ENCODE assay signal across 9 cellular contexts in genomic region chr3:149812165-149812605, GRCh38. TPM values are rescaled to one million over a fixed set of nuclear protein-coding genes. Genes with fewer than 3 reads are reported as not detected.
A peak's percentile ranks its signal among the peaks of the same experiment; 100 is the strongest.
DNase-seq lines count a peak whose midpoint lies in the region; ATAC-seq, FAIRE-seq and TF ChIP-seq lines count a peak whose summit lies in the region.
"Had no signal": no experiment of that assay in that cellular context is flagged by ENCODE, and none has a peak within 500 bp of the region (broad histone marks: within the 10 kb centered on the region; RNA-seq: fewer than 3 reads in every experiment).

No MANE protein-coding gene starts in this region.

- H3K27me3 Mint-ChIP-seq in activated naive CD4-positive, alpha-beta T cell treated with anti-CD3 and anti-CD28 coated beads for 36 hours (ENCODE audit: low read depth), result peaks cover 2% of the 10 kb centered on the region
- no peaks in the 10 kb centered on the region for H3K27me3 Mint-ChIP-seq in memory B cell

- peaks cover 44% of the 10 kb centered on the region for H3K79me2 ChIP-seq in GM12878 (ENCODE audit: control insufficient read depth, insufficient read depth, low read length)

- peak overlapping the region; percentile 99 for H3K27ac Mint-ChIP-seq in activated naive CD4-positive, alpha-beta T cell treated with anti-CD3 and anti-CD28 coated beads for 36 hours
- peak overlapping the region; percentile 98 for H3K27ac Mint-ChIP-seq in memory B cell

- H4K20me1 ChIP-seq in GM12878 (ENCODE audit: control insufficient read depth, insufficient read depth), result no peaks in the 10 kb centered on the region

- no peak for TF ChIP-seq POLR2A in GM12878 (IDR thresholded peaks at IDR 0.05; ENCODE audit: low read depth, low read length)
- no peak for TF ChIP-seq POLR2A in upper lobe of left lung (IDR thresholded peaks at IDR 0.05)

- no peak for TF ChIP-seq EP300 in GM12878 (IDR thresholded peaks at IDR 0.05; ENCODE audit: borderline replicate concordance in 1 of 2, control insufficient read depth in 1 of 2, low read depth in 2 of 2, low read length in 2 of 2)
- no peak for TF ChIP-seq EP300 in upper lobe of left lung (IDR thresholded peaks at IDR 0.05)

- H3K4me3 Mint-ChIP-seq in activated naive CD4-positive, alpha-beta T cell treated with anti-CD3 and anti-CD28 coated beads for 36 hours, result peak overlapping the region; percentile 97
- H3K4me3 Mint-ChIP-seq in memory B cell, result peak overlapping the region; percentile 100

- peaks cover 8% of the 10 kb centered on the region for H3K36me3 Mint-ChIP-seq in activated naive CD4-positive, alpha-beta T cell treated with anti-CD3 and anti-CD28 coated beads for 36 hours (ENCODE audit: low read depth)
- H3K36me3 Mint-ChIP-seq in memory B cell, result peaks cover 3% of the 10 kb centered on the region

- H3K9me3 ChIP-seq in GM12878 (replicated peaks; ENCODE audit: control insufficient read depth, insufficient read depth, low read length) (no peaks in the 10 kb centered on the region), upper lobe of left lung (no peaks in the 10 kb centered on the region)

- peak overlapping the region; percentile 99 for H2AFZ ChIP-seq in GM12878 (ENCODE audit: control insufficient read depth, low read depth, low read length)

- no peak for DNase-seq in activated naive CD4-positive, alpha-beta T cell treated with anti-CD3 and anti-CD28 coated beads for 36 hours
- no peak for DNase-seq in activated naive CD4-positive, alpha-beta T cell treated with Interleukin-2 at 50 U/mL for 16 hours
- DNase-seq in GM12878 (ENCODE audit: low read depth, low spot score) (no peak), memory B cell (ENCODE audit: low spot score in 2 of 2) (no peak), upper lobe of left lung (no peak), NCI-H526 treated with DMSO at 0.1 percent for 48 hours (lab: John Stamatoyannopoulos, UW) (no peak), mesenteric fat pad (ENCODE audit: low spot score) (no peak), GM13977 (ENCODE audit: low spot score) (no peak)

- H3K36me3 ChIP-seq in GM12878 (ENCODE audit: control insufficient read depth in 2 of 2, insufficient read depth in 2 of 2, low read length in 1 of 2) (no peaks in the 10 kb centered on the region), upper lobe of left lung (no peaks in the 10 kb centered on the region)

- H3K4me2 ChIP-seq in GM12878 (ENCODE audit: control insufficient read depth, insufficient read depth), result peak overlapping the region; percentile 88

- H3K4me1 ChIP-seq in GM12878 (ENCODE audit: control insufficient read depth, insufficient read depth, low read length) (no peaks in the 10 kb centered on the region), upper lobe of left lung (peaks cover 25 to 38% (median 30%) of the 10 kb centered on the region in 4 donors)

- TF ChIP-seq CTCF in GM12878 (IDR thresholded peaks at IDR 0.05 in 2 of 3, conservative IDR thresholded peaks at IDR 0.05 in 1 of 3; ENCODE audit: control insufficient read depth in 2 of 3, extremely low read depth in 1 of 3, insufficient read depth in 1 of 3, low read depth in 3 of 3, low read length in 3 of 3), result no peak
- no peak for TF ChIP-seq CTCF in upper lobe of left lung (IDR thresholded peaks at IDR 0.05)
- no peak for TF ChIP-seq CTCF in GM13977 (IDR thresholded peaks at IDR 0.05; ENCODE audit: extremely low read depth, insufficient read depth, missing control alignments)

- H3K27ac ChIP-seq in GM12878 (ENCODE audit: control insufficient read depth, insufficient read depth) (peak overlapping the region; percentile 93), upper lobe of left lung (peak overlapping the region; percentile 96 to 98 (median 98))

- no peak for ATAC-seq in GM12878
- no peak for ATAC-seq in memory B cell (ENCODE audit: low read depth)
- ATAC-seq in upper lobe of left lung (ENCODE audit: low FRiP score in 2 of 2), result no peak

- CTCF ChIA-PET in activated naive CD4-positive, alpha-beta T cell treated with anti-CD3 and anti-CD28 coated beads for 36 hours (lab: Charles Lee), result interaction anchor here (2.0 kb wide), 1 partner anchor 41 kb away, joined by 4 read pairs; no protein-coding TSS in a partner anchor
- CTCF ChIA-PET in GM12878 (lab: Yijun Ruan, JAX), result no interaction called here

- BruUV-seq in GM12878 (replicated peaks; lab: Mats Ljungman, UMichigan), result no TSS peak

- intact Hi-C loops in activated naive CD4-positive, alpha-beta T cell treated with anti-CD3 and anti-CD28 coated beads for 36 hours (cut with micrococcal nuclease), result loop anchor here (1.0 to 10.0 kb wide), 10 partner anchors 47 to 817 kb away; partner anchors contain the start of genes EIF2A, GYG1, HPS3 and SELENOT
- intact Hi-C loops in GM12878 (cut with micrococcal nuclease; ENCODE audit: unreplicated experiment), result loop anchor here (2.0 to 5.0 kb wide), 2 partner anchors 59 to 155 kb away; partner anchors contain the start of genes COMMD2 and WWTR1

- H3K9ac ChIP-seq in GM12878 (ENCODE audit: control insufficient read depth, insufficient read depth, low read length), result peak overlapping the region; percentile 89

- H3K9me3 Mint-ChIP-seq in activated naive CD4-positive, alpha-beta T cell treated with anti-CD3 and anti-CD28 coated beads for 36 hours, result no peaks in the 10 kb centered on the region
- H3K9me3 Mint-ChIP-seq in memory B cell, result no peaks in the 10 kb centered on the region

- H3K27me3 ChIP-seq in GM12878 (replicated peaks in 1 of 2; ENCODE audit: control insufficient read depth in 2 of 2, insufficient read depth in 2 of 2, low read length in 1 of 2), result no peaks in the 10 kb centered on the region
- H3K27me3 ChIP-seq in upper lobe of left lung, result no peaks in the 10 kb centered on the region

- in situ Hi-C loops in GM12878 (cut with MboI), result no loop called here
- in situ Hi-C loops in GM13977 (cut with MboI; ENCODE audit: low pct_unique_long_range_greater_than_20kb, low sequenced_read_pairs, unreplicated experiment), result no loop called here

- POLR2A ChIA-PET in GM12878 (lab: Charles Lee), result interaction anchor here (1.8 kb wide), 1 partner anchor 59 kb away, joined by 6 read pairs; the partner anchor contains the start of gene COMMD2

- no peak for TF ChIP-seq RAD21 in GM12878 (IDR thresholded peaks at IDR 0.05; ENCODE audit: insufficient read depth, low read depth, low read length)

- SMC1A ChIA-PET in GM12878 (lab: Charles Lee; ENCODE audit: uncharacterized antibody, unreplicated experiment), result no interaction called here

- H3K4me3 ChIP-seq in GM12878, result peak overlapping the region; percentile 80
- peak overlapping the region in 3 of 4 donors; percentile 61 to 84 (median 70) for H3K4me3 ChIP-seq in upper lobe of left lung

- RAD21 ChIA-PET in GM12878 (lab: Charles Lee; ENCODE audit: unreplicated experiment), result no interaction called here

- peaks cover 37% of the 10 kb centered on the region for H3K4me1 Mint-ChIP-seq in activated naive CD4-positive, alpha-beta T cell treated with anti-CD3 and anti-CD28 coated beads for 36 hours (ENCODE audit: low read depth)
- H3K4me1 Mint-ChIP-seq in memory B cell, result peaks cover 33% of the 10 kb centered on the region

- WGBS in GM12878 (ENCODE audit: insufficient coverage, insufficient replicate concordance, low lambda C conversion rate, missing lambda C conversion rate), result 16% methylated on average over 13 of the region's 13 CpGs
- WGBS in upper lobe of left lung, 2 donors, result 15 to 38% methylated on average over 9 to 13 of the region's 13 CpGs

- FAIRE-seq in GM12878 (lab: Jason Lieb, UNC), result peak; percentile 44
- FAIRE-seq: TTC549 had no signal

RNA-seq across cellular contexts. Expression of gene RNF13, which starts 0.8 kb away (rescaled TPM):
- total RNA-seq in activated naive CD4-positive, alpha-beta T cell treated with anti-CD3 and anti-CD28 coated beads for 36 hours, result 10 to 100 TPM; 22.9 to 25.5 TPM
- 75.3 and 82.0 TPM in 2 replicates for total RNA-seq in GM12878 (2013; cell fraction: nucleolus; rRNA removed)
- total RNA-seq in GM12878 (2014; rRNA removed), result 31.3 and 32.3 TPM in 2 replicates
- 34.6 and 37.8 TPM in 2 replicates for total RNA-seq in GM12878 (2014; rRNA removed; fragmentation: Illumina TruSeq; extraction: Trizol)
- total RNA-seq in GM12878 (2021), result 22.3 and 24.8 TPM in 2 replicates
- 21.5 TPM for polyA plus RNA-seq in GM12878 (2011; ENCODE audit: low read depth)
- 45.9 and 80.0 TPM in 2 replicates for polyA plus RNA-seq in GM12878 (2011; rRNA removed)
- 19.5 and 21.2 TPM in 2 replicates for polyA plus RNA-seq in GM12878 (2011; cell fraction: cytosol; rRNA removed)
- polyA plus RNA-seq in GM12878 (2011; cell fraction: nucleus; rRNA removed), result 17.0 and 24.9 TPM in 2 replicates
- polyA plus RNA-seq in GM12878 (2012), result 21.9 and 26.5 TPM in 2 replicates
- polyA plus RNA-seq in GM12878 (2014; fragmentation: Illumina TruSeq; extraction: Trizol), result 27.2 and 35.5 TPM in 2 replicates
- 10 to 100 TPM; 38.7 to 45.9 TPM for polyA plus RNA-seq in GM12878 (2014; fragmentation: Nextera tagmentation; extraction: Ambion mirVana)
- 12.2 and 18.9 TPM in 2 replicates for polyA plus RNA-seq in GM12878 (2014; rRNA removed)
- 10 to 100 TPM; 54.9 to 73.4 TPM for polyA plus RNA-seq in GM12878 (2016; fragmentation: Nextera tagmentation; extraction: Ambion mirVana)
- polyA minus RNA-seq in GM12878 (2011; rRNA and poly(A)+ RNA removed), result 53.6 and 67.8 TPM in 2 replicates
- polyA minus RNA-seq in GM12878 (2011; cell fraction: cytosol; rRNA and poly(A)+ RNA removed), result 25.3 and 29.0 TPM in 2 replicates
- polyA minus RNA-seq in GM12878 (2011; cell fraction: nucleus; rRNA and poly(A)+ RNA removed), result 40.5 and 58.5 TPM in 2 replicates
- 100 to 1,000 TPM in 3 of 6 donors, 10 to 100 TPM in 3; 50.2 to 136 (median 101) TPM for total RNA-seq in upper lobe of left lung
- 97.7 TPM for total RNA-seq in mesenteric fat pad

RNA-seq across cellular contexts. Expression of gene ANKUB1, which starts 19.8 kb away (rescaled TPM):
- not detected for total RNA-seq in activated naive CD4-positive, alpha-beta T cell treated with anti-CD3 and anti-CD28 coated beads for 36 hours
- total RNA-seq in GM12878 (2013; cell fraction: nucleolus; rRNA removed), result not detected in 2 replicates
- total RNA-seq in GM12878 (2014; rRNA removed) (not detected in 2 replicates), GM12878 (2014; rRNA removed; fragmentation: Illumina TruSeq; extraction: Trizol) (not detected in 2 replicates), GM12878 (2021) (not detected in 2 replicates), upper lobe of left lung (10 to 100 TPM in 1 of 6 donors, 1 to 10 TPM in 4, not detected in 1; 1.4 to 24.5 (median 3.1) TPM), mesenteric fat pad (not detected)
- not detected for polyA plus RNA-seq in GM12878 (2011; ENCODE audit: low read depth)
- polyA plus RNA-seq in GM12878 (2011; rRNA removed) (0.08 TPM in 1 of 2 replicates, not detected in the other), GM12878 (2014; fragmentation: Illumina TruSeq; extraction: Trizol) (not detected in 2 replicates), GM12878 (2014; fragmentation: Nextera tagmentation; extraction: Ambion mirVana) (not detected), GM12878 (2014; rRNA removed) (not detected in 2 replicates), GM12878 (2016; fragmentation: Nextera tagmentation; extraction: Ambion mirVana) (not detected)
- polyA plus RNA-seq in GM12878 (2011; cell fraction: cytosol; rRNA removed), result not detected in 2 replicates
- polyA plus RNA-seq in GM12878 (2011; cell fraction: nucleus; rRNA removed), result not detected in 2 replicates
- polyA plus RNA-seq in GM12878 (2012), result not detected in 2 replicates
- not detected in 2 replicates for polyA minus RNA-seq in GM12878 (2011; rRNA and poly(A)+ RNA removed)
- polyA minus RNA-seq in GM12878 (2011; cell fraction: cytosol; rRNA and poly(A)+ RNA removed), result not detected in 2 replicates
- not detected in 2 replicates for polyA minus RNA-seq in GM12878 (2011; cell fraction: nucleus; rRNA and poly(A)+ RNA removed)

RNA-seq across cellular contexts. Expression of gene COMMD2, which starts 59.9 kb away (rescaled TPM):
- 10 to 100 TPM; 27.3 to 28.0 TPM for total RNA-seq in activated naive CD4-positive, alpha-beta T cell treated with anti-CD3 and anti-CD28 coated beads for 36 hours
- total RNA-seq in GM12878 (2013; cell fraction: nucleolus; rRNA removed), result 48.0 and 55.7 TPM in 2 replicates
- total RNA-seq in GM12878 (2014; rRNA removed), result 27.3 and 30.5 TPM in 2 replicates
- total RNA-seq in GM12878 (2014; rRNA removed; fragmentation: Illumina TruSeq; extraction: Trizol), result 27.0 and 27.9 TPM in 2 replicates
- total RNA-seq in GM12878 (2021), result 34.6 and 36.3 TPM in 2 replicates
- polyA plus RNA-seq in GM12878 (2011; ENCODE audit: low read depth), result 9.2 TPM
- polyA plus RNA-seq in GM12878 (2011; rRNA removed), result 46.8 and 65.7 TPM in 2 replicates
- polyA plus RNA-seq in GM12878 (2011; cell fraction: cytosol; rRNA removed), result 22.3 and 31.5 TPM in 2 replicates
- polyA plus RNA-seq in GM12878 (2011; cell fraction: nucleus; rRNA removed), result 6.3 and 9.5 TPM in 2 replicates
- polyA plus RNA-seq in GM12878 (2012), result 13.3 and 15.9 TPM in 2 replicates
- 54.9 and 70.4 TPM in 2 replicates for polyA plus RNA-seq in GM12878 (2014; fragmentation: Illumina TruSeq; extraction: Trizol)
- polyA plus RNA-seq in GM12878 (2014; fragmentation: Nextera tagmentation; extraction: Ambion mirVana), result 10 to 100 TPM; 59.4 to 97.0 TPM
- 18.6 and 23.0 TPM in 2 replicates for polyA plus RNA-seq in GM12878 (2014; rRNA removed)
- polyA plus RNA-seq in GM12878 (2016; fragmentation: Nextera tagmentation; extraction: Ambion mirVana), result 10 to 100 TPM; 61.1 to 65.7 TPM
- polyA minus RNA-seq in GM12878 (2011; rRNA and poly(A)+ RNA removed), result 16.4 and 18.9 TPM in 2 replicates
- 4.8 and 6.2 TPM in 2 replicates for polyA minus RNA-seq in GM12878 (2011; cell fraction: cytosol; rRNA and poly(A)+ RNA removed)
- polyA minus RNA-seq in GM12878 (2011; cell fraction: nucleus; rRNA and poly(A)+ RNA removed), result 6.9 and 13.2 TPM in 2 replicates
- total RNA-seq in upper lobe of left lung, result 10 to 100 TPM; 11.5 to 44.0 (median 39.4) TPM
- 30.1 TPM for total RNA-seq in mesenteric fat pad
